ENCODE assay signal across 25 cellular contexts in genomic region chr7:28042721-28043120, GRCh38.
"Had no signal": no experiment of that assay in that cellular context is flagged by ENCODE, and none has a peak within 500 bp of the region (broad histone marks: within the 10 kb centered on the region; RNA-seq: fewer than 3 reads in every experiment).

No MANE protein-coding gene starts in this region.

- H3K9me2 ChIP-seq: SK-N-SH had no signal

- ATAC-seq: activated CD4-positive, alpha-beta T cell treated with anti-CD3 and anti-CD28 coated beads for 36 hours; activated naive CD4-positive, alpha-beta T cell treated with anti-CD3 and anti-CD28 coated beads, Interleukin-2, amount 50 U/mL, for 72 hours; activated naive CD8-positive, alpha-beta T cell treated with anti-CD3 and anti-CD28 coated beads, Interleukin-2, amount 50 U/mL, for 24 hours; K562; PC-3 had no signal

- H3K27me3 ChIP-seq: brain microvascular endothelial cell had no signal

- FAIRE-seq: K562 had no signal

- H3K4me3 ChIP-seq: K562 had no signal

- H3K36me3 ChIP-seq: brain microvascular endothelial cell had no signal

- DNase-seq: activated CD4-positive, alpha-beta memory T cell treated with anti-CD3 and anti-CD28 coated beads, Interleukin-2, amount 10 ng/mL, durations not matched to agents 7 days and 5 days; activated CD4-positive, alpha-beta T cell treated with anti-CD3 and anti-CD28 coated beads for 36 hours; activated CD4-positive, alpha-beta T cell treated with anti-CD3 and anti-CD28 coated beads, Interleukin-2, amount 50 U/mL, for 1 hour; activated CD4-positive, CD25-positive, alpha-beta regulatory T cell; activated effector memory CD4-positive, alpha-beta T cell treated with anti-CD3 and anti-CD28 coated beads, Interleukin-2, amount 50 U/mL, for 16 hours; activated naive CD4-positive, alpha-beta T cell treated with Interleukin-2 at 50 U/mL for 16 hours; activated naive CD8-positive, alpha-beta T cell treated with anti-CD3 and anti-CD28 coated beads, Interleukin-2, amount 50 U/mL, for 24 hours; activated T-cell treated with anti-CD3 and anti-CD28 coated beads for 4 hours; amniotic stem cell; brain microvascular endothelial cell; caudate nucleus; Karpas-422; MM.1S; NCI-H1105; NCI-H1436; NCI-H1694 treated with DMSO at 0.1 percent for 48 hours; NCI-H2029 treated with DMSO at 0.1 percent for 48 hours; NCI-H510A treated with DMSO at 0.1 percent for 48 hours; NCI-H69; NK-92 treated with Interleukin-12 subunit alpha and Interleukin-12 subunit beta, amount 100 ng/mL, for 24 hours; PC-3; SK-N-SH had no signal

- H3K27ac ChIP-seq: VCaP had no signal

- H3K9me3 ChIP-seq: SK-N-SH had no signal
